ENCODE assay signal across 29 cellular contexts in genomic region chr1:33615546-33615945, GRCh38.
"Had no signal": no experiment of that assay in that cellular context is flagged by ENCODE, and none has a peak within 500 bp of the region (broad histone marks: within the 10 kb centered on the region; RNA-seq: fewer than 3 reads in every experiment).

No MANE protein-coding gene starts in this region.

- H3K9me3 Mint-ChIP-seq: activated CD4-positive, alpha-beta T cell treated with anti-CD3 and anti-CD28 coated beads, Interleukin-2, amount 10 ng/mL, durations not matched to agents 7 days and 5 days; activated naive CD4-positive, alpha-beta T cell treated with anti-CD3 and anti-CD28 coated beads, Interleukin-2, amount 10 ng/mL, durations not matched to agents 7 days and 5 days; activated naive CD8-positive, alpha-beta T cell treated with anti-CD3 and anti-CD28 coated beads, Interleukin-2, amount 50 U/mL, for 24 hours; activated T-cell treated with anti-CD3 and anti-CD28 coated beads, Interleukin-2, amount 50 U/mL, for 24 hours; T-helper 1 cell treated with Interleukin-12 subunit alpha and Interleukin-12 subunit beta and Interleukin-4 antibody, amounts not matched to agents 30 μg/mL and 1 μg/mL, for 36 hours; T-helper 2 cell treated with Interferon-gamma antibody and Interleukin-4, amounts not matched to agents 5 μg/mL and 100 μg/mL, for 36 hours; WTC11 had no signal

- H3K4me1 Mint-ChIP-seq: activated naive CD8-positive, alpha-beta T cell treated with anti-CD3 and anti-CD28 coated beads, Interleukin-2, amount 50 U/mL, for 24 hours; brain; WTC11 had no signal

- ATAC-seq: activated CD4-positive, alpha-beta T cell treated with anti-CD3 and anti-CD28 coated beads for 36 hours; activated CD4-positive, CD25-positive, alpha-beta regulatory T cell treated with anti-CD3 and anti-CD28 coated beads, Interleukin-2, amount 50 U/mL, for 24 hours; activated CD8-positive, alpha-beta T cell treated with anti-CD3 and anti-CD28 coated beads, Interleukin-2, amount 10 ng/mL, durations not matched to agents 7 days and 5 days; activated naive CD8-positive, alpha-beta T cell treated with anti-CD3 and anti-CD28 coated beads, Interleukin-2, amount 50 U/mL, for 24 hours; WTC11 had no signal

- H3K27ac ChIP-seq: PC-9 had no signal

- H3K4me3 Mint-ChIP-seq: activated CD4-positive, alpha-beta T cell treated with anti-CD3 and anti-CD28 coated beads for 36 hours; activated CD4-positive, alpha-beta T cell treated with anti-CD3 and anti-CD28 coated beads, Interleukin-2, amount 10 ng/mL, durations not matched to agents 7 days and 5 days; activated CD8-positive, alpha-beta T cell treated with anti-CD3 and anti-CD28 coated beads, Interleukin-2, amount 10 ng/mL, durations not matched to agents 7 days and 5 days; activated naive CD4-positive, alpha-beta T cell treated with anti-CD3 and anti-CD28 coated beads, Interleukin-2, amount 10 ng/mL, durations not matched to agents 7 days and 5 days; activated naive CD8-positive, alpha-beta T cell; activated naive CD8-positive, alpha-beta T cell treated with anti-CD3 and anti-CD28 coated beads, Interleukin-2, amount 50 U/mL, for 24 hours; activated T-cell treated with anti-CD3 and anti-CD28 coated beads, Interleukin-2, amount 50 U/mL, for 24 hours; brain; T-helper 1 cell treated with Interleukin-12 subunit alpha and Interleukin-12 subunit beta and Interleukin-4 antibody, amounts not matched to agents 30 μg/mL and 1 μg/mL, for 36 hours; T-helper 2 cell treated with Interferon-gamma antibody and Interleukin-4, amounts not matched to agents 5 μg/mL and 100 μg/mL, for 36 hours; WTC11 had no signal

- H2AFZ ChIP-seq: PC-9 had no signal

- H3K4me2 ChIP-seq: PC-9 had no signal

- H3K27ac Mint-ChIP-seq: activated CD4-positive, alpha-beta T cell treated with anti-CD3 and anti-CD28 coated beads for 36 hours; activated CD4-positive, alpha-beta T cell treated with anti-CD3 and anti-CD28 coated beads, Interleukin-2, amount 10 ng/mL, durations not matched to agents 7 days and 5 days; activated CD8-positive, alpha-beta T cell treated with anti-CD3 and anti-CD28 coated beads, Interleukin-2, amount 10 ng/mL, durations not matched to agents 7 days and 5 days; activated naive CD4-positive, alpha-beta T cell treated with anti-CD3 and anti-CD28 coated beads, Interleukin-2, amount 10 ng/mL, durations not matched to agents 7 days and 5 days; activated naive CD8-positive, alpha-beta T cell; activated naive CD8-positive, alpha-beta T cell treated with anti-CD3 and anti-CD28 coated beads, Interleukin-2, amount 50 U/mL, for 24 hours; activated T-cell treated with anti-CD3 and anti-CD28 coated beads, Interleukin-2, amount 50 U/mL, for 24 hours; brain; T-helper 1 cell treated with Interleukin-12 subunit alpha and Interleukin-12 subunit beta and Interleukin-4 antibody, amounts not matched to agents 30 μg/mL and 1 μg/mL, for 36 hours; T-helper 2 cell treated with Interferon-gamma antibody and Interleukin-4, amounts not matched to agents 5 μg/mL and 100 μg/mL, for 36 hours; WTC11 had no signal

- DNase-seq: activated CD4-positive, alpha-beta T cell treated with anti-CD3 and anti-CD28 coated beads for 36 hours; activated CD4-positive, alpha-beta T cell treated with anti-CD3 and anti-CD28 coated beads, Interleukin-2, amount 10 ng/mL, durations not matched to agents 7 days and 5 days; activated CD4-positive, alpha-beta T cell treated with anti-CD3 and anti-CD28 coated beads, Interleukin-2, amount 50 U/mL, for 48 hours; activated CD8-positive, alpha-beta T cell treated with anti-CD3 and anti-CD28 coated beads, Interleukin-2, amount 10 ng/mL, durations not matched to agents 7 days and 5 days; activated gamma-delta T cell treated with Interleukin-2 at 50 U/mL for 16 hours; activated naive CD4-positive, alpha-beta T cell treated with anti-CD3 and anti-CD28 coated beads, Interleukin-2, amount 10 ng/mL, durations not matched to agents 7 days and 5 days; activated naive CD8-positive, alpha-beta T cell treated with anti-CD3 and anti-CD28 coated beads, Interleukin-2, amount 50 U/mL, for 24 hours; activated T-cell treated with anti-CD3 and anti-CD28 coated beads, Interleukin-2, amount 50 U/mL, for 24 hours; anterior cingulate cortex; caudate nucleus; Kasumi-1; KBM-7; MM.1S; MV-4-11; NCI-H1092; NCI-H1436 treated with DMSO at 0.1 percent for 48 hours; NCI-H1694 treated with DMSO at 0.1 percent for 48 hours; NCI-H2029; NCI-H345; NCI-H524 treated with DMSO at 0.1 percent for 48 hours; NCI-H774; PC-9; Right ventricle myocardium superior had no signal

- H3K4me3 ChIP-seq: PC-9 had no signal

- H3K36me3 Mint-ChIP-seq: activated naive CD4-positive, alpha-beta T cell treated with anti-CD3 and anti-CD28 coated beads, Interleukin-2, amount 10 ng/mL, durations not matched to agents 7 days and 5 days; activated naive CD8-positive, alpha-beta T cell had no signal
